Comparison of ENCODE assay signal across 16 cellular contexts in genomic region chr10:71881956-71882355, GRCh38. TPM values are rescaled to one million over a fixed set of nuclear protein-coding genes. Genes with fewer than 3 reads are reported as not detected.
DNase-seq lines count a peak whose midpoint lies in the region; ATAC-seq and TF ChIP-seq lines count a peak whose summit lies in the region.
"Had no signal": no experiment of that assay in that cellular context is flagged by ENCODE, and none has a peak within 500 bp of the region (broad histone marks: within the 10 kb centered on the region; RNA-seq: fewer than 3 reads in every experiment).

No MANE protein-coding gene starts in this region.

- DNase-seq in CD14-positive monocyte (ENCODE audit: low spot score): no peak
- DNase-seq in T-helper 17 cell: no peak
- DNase-seq in foreskin melanocyte: peak; percentile 80
- DNase-seq in NCI-H1048 (lab: John Stamatoyannopoulos, UW): no peak
- no peak for DNase-seq in lower leg skin (ENCODE audit: low spot score in 2 of 2)
- DNase-seq in T-cell: no peak
- DNase-seq: CD4-positive, alpha-beta memory T cell; DMS79; EL; GM23248; KBM-7 had no signal

- 88 to 90% methylated on average over 4 of the region's 4 CpGs for WGBS in lower leg skin, 2 donors

- no peak for TF ChIP-seq POLR2A in lower leg skin (IDR thresholded peaks at IDR 0.05)

- CTCF ChIA-PET in T-cell (lab: Charles Lee): no interaction called here

- H3K9me3 ChIP-seq in KOPT-K1 (ENCODE audit: insufficient read depth, low read length, poor library complexity, severe bottlenecking) (no peaks in the 10 kb centered on the region), T-helper 17 cell (ENCODE audit: control insufficient read depth, low read length, poor library complexity, severe bottlenecking) (no peaks in the 10 kb centered on the region)

- H3K36me3 Mint-ChIP-seq in CD14-positive monocyte (no peaks in the 10 kb centered on the region), T-helper 17 cell (ENCODE audit: low read depth) (no peaks in the 10 kb centered on the region), T-cell (no peaks in the 10 kb centered on the region)
- H3K36me3 Mint-ChIP-seq: CD4-positive, alpha-beta memory T cell had no signal

- no peak overlapping the region for H3K4me3 Mint-ChIP-seq in CD14-positive monocyte
- no peak overlapping the region for H3K4me3 Mint-ChIP-seq in T-helper 17 cell
- H3K4me3 Mint-ChIP-seq in T-cell: no peak overlapping the region
- H3K4me3 Mint-ChIP-seq: CD4-positive, alpha-beta memory T cell had no signal

- peaks cover 60% of the 10 kb centered on the region for H3K4me1 Mint-ChIP-seq in CD14-positive monocyte
- H3K4me1 Mint-ChIP-seq in T-helper 17 cell: peaks cover 13% of the 10 kb centered on the region
- H3K4me1 Mint-ChIP-seq in T-cell: peaks cover 24 to 27% (median 24%) of the 10 kb centered on the region in 3 donors

- H3K36me3 ChIP-seq in KOPT-K1 (ENCODE audit: insufficient read depth, low read length): no peaks in the 10 kb centered on the region
- H3K36me3 ChIP-seq: BLaER1 had no signal

- H3K9me3 Mint-ChIP-seq in CD14-positive monocyte: no peaks in the 10 kb centered on the region
- no peaks in the 10 kb centered on the region for H3K9me3 Mint-ChIP-seq in T-cell
- H3K9me3 Mint-ChIP-seq: CD4-positive, alpha-beta memory T cell had no signal

- H3K27me3 Mint-ChIP-seq in CD14-positive monocyte (ENCODE audit: low read depth in 3 of 3) (peaks cover 0 to 4% (median 0%) of the 10 kb centered on the region in 3 donors), T-helper 17 cell (no peaks in the 10 kb centered on the region), T-cell (no peaks in the 10 kb centered on the region)

- H3K27ac ChIP-seq in KOPT-K1 (ENCODE audit: low read depth, low read length, poor library complexity, severe bottlenecking): peak overlapping the region; percentile 100
- H3K27ac ChIP-seq: BLaER1, GM23248, HL-60 had no signal

- H3K4me3 ChIP-seq in lower leg skin (ENCODE audit: low read depth, poor library complexity, severe bottlenecking): no peak overlapping the region
- H3K4me3 ChIP-seq: BLaER1, GM23248 had no signal

- POLR2A ChIA-PET in T-cell (lab: Charles Lee): no interaction called here

- intact Hi-C loops in CD14-positive monocyte (cut with micrococcal nuclease): no loop called here
- intact Hi-C loops in lower leg skin (cut with DNase I; ENCODE audit: low total_unique reads): no loop called here

- H3K27ac Mint-ChIP-seq in CD14-positive monocyte (peak overlapping the region in 4 of 7 donors; percentile 65 to 90 (median 84)), T-helper 17 cell (peak overlapping the region; percentile 83), T-cell (no peak overlapping the region)
- H3K27ac Mint-ChIP-seq: CD4-positive, alpha-beta memory T cell had no signal

- ATAC-seq in T-helper 17 cell (no peak), GM21528 (IDR thresholded peaks at IDR 0.05; ENCODE audit: low FRiP score, unreplicated experiment) (no peak), T-cell (replicated peaks in 1 of 4) (no peak)
- ATAC-seq: HCT116 had no signal

- no peak for TF ChIP-seq CTCF in CD14-positive monocyte (IDR thresholded peaks at IDR 0.05)
- TF ChIP-seq CTCF in lower leg skin (IDR thresholded peaks at IDR 0.05): no peak

RNA-seq across cellular contexts. Expression of gene PSAP, which starts 30.9 kb away (rescaled TPM):
- polyA plus RNA-seq in CD14-positive monocyte: 1,000 to 10,000 TPM; 7,346 to 8,673 TPM
- total RNA-seq in T-helper 17 cell (100 to 1,000 TPM; 225 to 235 TPM), lower leg skin (100 to 1,000 TPM; 425 to 693 (median 495) TPM), T-cell (100 to 1,000 TPM; 155 to 208 (median 190) TPM)

Comparison
In these comparisons a context has a peak if more than half of its experiments do, and no peak if none do; other contexts are left out.
1. H3K27ac Mint-ChIP-seq: peak in CD14-positive monocyte (4 of 7) and T-helper 17 cell (single experiment); none in T-cell (0 of 2).